ENCODE assay signal across 28 cellular contexts in the genomic region with DNA sequence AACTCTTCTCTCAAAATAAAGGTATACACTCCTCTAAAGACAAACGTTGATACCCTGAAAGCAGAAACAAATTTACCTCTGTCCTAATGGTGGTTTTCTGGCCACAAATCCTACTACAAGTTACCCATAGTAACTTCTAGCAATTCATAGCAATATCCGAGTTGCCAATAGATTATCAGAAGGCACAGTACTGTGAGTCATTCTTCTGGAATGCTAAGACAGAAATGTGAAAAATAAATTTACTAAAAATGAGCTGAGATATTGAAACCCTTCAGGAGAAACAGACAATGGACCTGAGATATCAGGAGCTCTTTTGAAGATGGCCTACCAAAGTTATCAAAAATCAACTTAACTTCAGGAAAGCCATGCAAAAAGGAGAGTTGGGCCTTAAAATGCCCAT.
DNase-seq lines count a peak whose midpoint lies in the region; ATAC-seq and TF ChIP-seq lines count a peak whose summit lies in the region.
"Had no signal": no experiment of that assay in that cellular context is flagged by ENCODE, and none has a peak within 500 bp of the region (broad histone marks: within the 10 kb centered on the region; RNA-seq: fewer than 3 reads in every experiment).

No MANE protein-coding gene starts in this region.

- TF ChIP-seq CTCF in MCF 10A (IDR thresholded peaks at IDR 0.05; ENCODE audit: unreplicated experiment) = no peak
- no peak for TF ChIP-seq CTCF in breast epithelium (IDR thresholded peaks at IDR 0.05)
- TF ChIP-seq CTCF in cardiac fibroblast (IDR thresholded peaks at IDR 0.05; ENCODE audit: low read depth, low read length) = no peak
- TF ChIP-seq CTCF in omental fat pad (IDR thresholded peaks at IDR 0.05) = no peak

- H3K4me1 Mint-ChIP-seq in MCF 10A (ENCODE audit: insufficient read depth, unreplicated experiment) = peaks cover 10% of the 10 kb centered on the region
- no peaks in the 10 kb centered on the region for H3K4me1 Mint-ChIP-seq in activated CD4-positive, alpha-beta T cell treated with anti-CD3 and anti-CD28 coated beads for 36 hours
- H3K4me1 Mint-ChIP-seq: T-helper 17 cell had no signal

- no peaks in the 10 kb centered on the region for H3K27me3 ChIP-seq in breast epithelium
- H3K27me3 ChIP-seq: BLaER1, dorsolateral prefrontal cortex, SJSA1 had no signal

- POLR2A ChIA-PET in MCF 10A (lab: Yijun Ruan, JAX) = interaction anchor here (1.4 to 1.7 kb wide), 2 partner anchors 10 to 11 kb away, joined by 4 to 6 read pairs; no protein-coding TSS in a partner anchor
- POLR2A ChIA-PET in activated CD4-positive, alpha-beta T cell treated with anti-CD3 and anti-CD28 coated beads for 36 hours (lab: Charles Lee) = no interaction called here

- no peaks in the 10 kb centered on the region for H3K4me1 ChIP-seq in breast epithelium
- H3K4me1 ChIP-seq: BLaER1, Caco-2, lower lobe of right lung, SJSA1 had no signal

- H3K4me3 ChIP-seq in breast epithelium (no peak overlapping the region), cardiac fibroblast (replicated peaks in 1 of 2; ENCODE audit: low read depth in 2 of 2, low read length in 2 of 2) (no peak overlapping the region)
- H3K4me3 ChIP-seq: BLaER1, dorsolateral prefrontal cortex, lower lobe of right lung, SJSA1 had no signal

- no peaks in the 10 kb centered on the region for H3K36me3 Mint-ChIP-seq in MCF 10A (ENCODE audit: insufficient read depth, unreplicated experiment)
- H3K36me3 Mint-ChIP-seq in activated CD4-positive, alpha-beta T cell treated with anti-CD3 and anti-CD28 coated beads for 36 hours (ENCODE audit: low read depth) = no peaks in the 10 kb centered on the region

- H3K36me3 ChIP-seq in breast epithelium = no peaks in the 10 kb centered on the region
- H3K36me3 ChIP-seq: BLaER1, lower lobe of right lung, SJSA1 had no signal

- intact Hi-C loops in MCF 10A (cut with micrococcal nuclease) (no loop called here), breast epithelium (cut with DNase I; ENCODE audit: low total_unique reads) (no loop called here)
- intact Hi-C loops in activated CD4-positive, alpha-beta T cell treated with anti-CD3 and anti-CD28 coated beads for 36 hours (cut with DNase I, micrococcal nuclease) = no loop called here

- H3K27me3 Mint-ChIP-seq in MCF 10A (ENCODE audit: insufficient read depth, unreplicated experiment) = no peaks in the 10 kb centered on the region
- no peaks in the 10 kb centered on the region for H3K27me3 Mint-ChIP-seq in activated CD4-positive, alpha-beta T cell treated with anti-CD3 and anti-CD28 coated beads for 36 hours
- H3K27me3 Mint-ChIP-seq: T-helper 17 cell had no signal

- H3K4me3 Mint-ChIP-seq in MCF 10A (ENCODE audit: unreplicated experiment) = no peak overlapping the region
- H3K4me3 Mint-ChIP-seq in activated CD4-positive, alpha-beta T cell treated with anti-CD3 and anti-CD28 coated beads for 36 hours = no peak overlapping the region
- H3K4me3 Mint-ChIP-seq: HFFc6, T-helper 17 cell had no signal

- no peak for ATAC-seq in activated CD4-positive, alpha-beta T cell treated with anti-CD3 and anti-CD28 coated beads for 36 hours
- ATAC-seq in omental fat pad (ENCODE audit: low FRiP score) = no peak
- ATAC-seq: lower lobe of right lung, T-helper 17 cell had no signal

- no peaks in the 10 kb centered on the region for H3K9me3 ChIP-seq in breast epithelium
- H3K9me3 ChIP-seq: Caco-2, lower lobe of right lung, SJSA1 had no signal

- no peak overlapping the region for H3K27ac ChIP-seq in breast epithelium
- H3K27ac ChIP-seq: BLaER1, dorsolateral prefrontal cortex, HL-60, lower lobe of right lung, SJSA1 had no signal

- DNase-seq in MCF 10A (ENCODE audit: unreplicated experiment) = peak; percentile 5
- DNase-seq in breast epithelium (ENCODE audit: low spot score in 2 of 2) = no peak
- peak; percentile 47 to 58 for DNase-seq in cardiac fibroblast (ENCODE audit: low read depth in 2 of 2)
- peak; percentile 36 for DNase-seq in glomerular visceral epithelial cell (ENCODE audit: extremely low spot score)
- DNase-seq in NAMALWA (ENCODE audit: low spot score) = no peak
- no peak for DNase-seq in activated CD4-positive, alpha-beta T cell treated with anti-CD3 and anti-CD28 coated beads for 36 hours
- DNase-seq in 8988T = no peak
- DNase-seq in omental fat pad (ENCODE audit: low spot score) = no peak
- DNase-seq: activated CD4-positive, alpha-beta T cell treated with anti-CD3 and anti-CD28 coated beads, Interleukin-2, amount 50 U/mL, for 1 hour; activated effector memory CD4-positive, alpha-beta T cell treated with Interleukin-2 at 50 U/mL for 16 hours; Caco-2; DND-41; dorsolateral prefrontal cortex; erythroblast; HFFc6; lower lobe of right lung; NCI-H1930; NCI-H2227 treated with DMSO at 0.1 percent for 48 hours; NCI-H774; nucleus accumbens; OCI-M1; retina; stimulated activated CD4-positive, alpha-beta T cell treated with anti-CD3 and anti-CD28 coated beads, Interleukin-15, amount 100 ng/mL, for 24 hours; substantia nigra; T-helper 17 cell had no signal

- TF ChIP-seq POLR2A in breast epithelium (IDR thresholded peaks at IDR 0.05) = no peak

- CTCF ChIA-PET in MCF 10A (lab: Yijun Ruan, JAX) = interaction anchor here (1.4 kb wide), 1 partner anchor 117 kb away, joined by 5 read pairs; no protein-coding TSS in a partner anchor
- CTCF ChIA-PET in activated CD4-positive, alpha-beta T cell treated with anti-CD3 and anti-CD28 coated beads for 36 hours (lab: Charles Lee) = no interaction called here

- H3K27ac Mint-ChIP-seq in MCF 10A (ENCODE audit: low read depth, unreplicated experiment) = no peak overlapping the region
- H3K27ac Mint-ChIP-seq in activated CD4-positive, alpha-beta T cell treated with anti-CD3 and anti-CD28 coated beads for 36 hours = no peak overlapping the region
- H3K27ac Mint-ChIP-seq: T-helper 17 cell had no signal

- peaks cover 8% of the 10 kb centered on the region for H3K9me3 Mint-ChIP-seq in MCF 10A (ENCODE audit: unreplicated experiment)
- H3K9me3 Mint-ChIP-seq in activated CD4-positive, alpha-beta T cell treated with anti-CD3 and anti-CD28 coated beads for 36 hours (ENCODE audit: low read depth) = peaks cover 4% of the 10 kb centered on the region
- H3K9me3 Mint-ChIP-seq: HFFc6 had no signal

- BruUV-seq in MCF 10A (replicated peaks; lab: Mats Ljungman, UMichigan) = no TSS peak

Comparison
In these comparisons a context has a peak if more than half of its experiments do, and no peak if none do; other contexts are left out.
1. DNase-seq: peak in MCF 10A (single experiment), cardiac fibroblast (2 of 2) and glomerular visceral epithelial cell (single experiment); none in breast epithelium (0 of 2), NAMALWA (single experiment), activated CD4-positive, alpha-beta T cell treated with anti-CD3 and anti-CD28 coated beads for 36 hours (single experiment), 8988T (single experiment) and omental fat pad (single experiment).